Comparison of ENCODE assay signal across 13 cellular contexts in the genomic region with DNA sequence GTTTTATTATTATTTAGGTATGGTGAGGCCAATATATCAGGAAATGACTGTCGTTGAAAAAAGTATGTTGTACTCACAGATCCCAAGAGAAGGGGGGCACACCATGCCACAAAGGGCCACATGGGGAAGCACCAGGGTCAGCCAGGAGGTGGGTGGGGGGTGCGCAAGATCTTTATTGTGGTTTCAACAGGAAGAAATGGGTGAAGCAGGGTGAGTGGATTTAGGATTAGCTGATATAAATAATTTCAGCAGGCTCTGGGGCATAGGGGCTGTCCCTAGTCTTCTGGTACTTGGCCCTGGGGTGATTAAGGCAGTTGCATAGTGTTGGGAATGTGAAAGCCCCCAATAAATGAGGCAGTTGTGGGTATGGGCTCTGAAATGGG. TPM values are rescaled to one million over a fixed set of nuclear protein-coding genes. Genes with fewer than 3 reads are reported as not detected.
DNase-seq lines count a peak whose midpoint lies in the region; ATAC-seq, FAIRE-seq and TF ChIP-seq lines count a peak whose summit lies in the region.
"Had no signal": no experiment of that assay in that cellular context is flagged by ENCODE, and none has a peak within 500 bp of the region (broad histone marks: within the 10 kb centered on the region; RNA-seq: fewer than 3 reads in every experiment).

No MANE protein-coding gene starts in this region.

- no peak for FAIRE-seq in frontal cortex (lab: Jason Lieb, UNC)
- FAIRE-seq: astrocyte, pancreas had no signal

- in situ Hi-C loops in mammary epithelial cell (cut with MboI; ENCODE audit: low sequenced_read_pairs in 2 of 2), result no loop called here

- BruUV-seq in mammary epithelial cell (replicated peaks; lab: Mats Ljungman, UMichigan), result no TSS peak

- H3K9ac ChIP-seq in mammary epithelial cell (ENCODE audit: insufficient read depth, low read length), result no peak overlapping the region

- 90% methylated on average over 2 of the region's 2 CpGs for WGBS in mammary epithelial cell (ENCODE audit: low coverage, missing lambda C conversion rate)

- CTCF ChIA-PET in mammary epithelial cell (lab: Charles Lee; ENCODE audit: low non-redundant PET), result no interaction called here

- no peaks in the 10 kb centered on the region for H3K4me1 ChIP-seq in mammary epithelial cell (ENCODE audit: insufficient read depth, low read length)
- H3K4me1 ChIP-seq: pancreas had no signal

- no peaks in the 10 kb centered on the region for H3K36me3 ChIP-seq in mammary epithelial cell (ENCODE audit: insufficient read depth, low read length)
- H3K36me3 ChIP-seq: pancreas had no signal

- dilution Hi-C loops in mammary epithelial cell (cut with HindIII; ENCODE audit: low sequenced_read_pairs), result no loop called here

- H4K20me1 ChIP-seq in mammary epithelial cell (ENCODE audit: insufficient read depth, low read length), result no peaks in the 10 kb centered on the region

- no peak overlapping the region for H2AFZ ChIP-seq in mammary epithelial cell (ENCODE audit: low read depth, low read length)

- H3K4me2 ChIP-seq in mammary epithelial cell (ENCODE audit: insufficient read depth, low read depth, low read length), result no peak overlapping the region

- H3K27ac ChIP-seq in mammary epithelial cell (ENCODE audit: insufficient read depth, low read depth, low read length), result no peak overlapping the region
- H3K27ac ChIP-seq: pancreas, VCaP had no signal

- ATAC-seq in GM18511 (IDR thresholded peaks at IDR 0.05; ENCODE audit: unreplicated experiment) (peak; percentile 40), GM19463 (IDR thresholded peaks at IDR 0.05; ENCODE audit: unreplicated experiment) (peak; percentile 34), HG03175 (IDR thresholded peaks at IDR 0.05; ENCODE audit: unreplicated experiment) (peak; percentile 19), HG03457 (IDR thresholded peaks at IDR 0.05; ENCODE audit: unreplicated experiment) (no peak)
- ATAC-seq: pancreas, PC-3 had no signal

- H3K4me3 ChIP-seq in iPS-18c (ENCODE audit: insufficient read depth, low read depth, low read length) (0 out of 2 replicates have a peak overlapping the region, but pooled peaks have one; percentile 12), mammary epithelial cell (replicated peaks in 1 of 3; ENCODE audit: insufficient read depth in 1 of 3, low read depth in 2 of 3, low read length in 3 of 3) (no peak overlapping the region)
- H3K4me3 ChIP-seq: pancreas had no signal

- H3K9me3 ChIP-seq in iPS-18c (ENCODE audit: control insufficient read depth, insufficient read depth, low read length), result no peaks in the 10 kb centered on the region
- no peaks in the 10 kb centered on the region for H3K9me3 ChIP-seq in mammary epithelial cell (replicated peaks; ENCODE audit: insufficient read depth, low read length)
- H3K9me3 ChIP-seq: pancreas had no signal

- peaks cover 31% of the 10 kb centered on the region for H3K79me2 ChIP-seq in mammary epithelial cell (ENCODE audit: insufficient read depth, low read length)

- H3K27me3 ChIP-seq in mammary epithelial cell (ENCODE audit: insufficient read depth, low read length), result no peaks in the 10 kb centered on the region
- H3K27me3 ChIP-seq: pancreas had no signal

- DNase-seq in mammary epithelial cell, result no peak
- DNase-seq in AML-193 (lab: John Stamatoyannopoulos, UW), result no peak
- DNase-seq in frontal cortex (ENCODE audit: low spot score in 2 of 2), result no peak
- DNase-seq: NCI-H1417 treated with DMSO at 0.1 percent for 48 hours, pancreas, PC-3 had no signal

- no peak for TF ChIP-seq CTCF in mammary epithelial cell (conservative IDR thresholded peaks at IDR 0.05 in 1 of 2, IDR thresholded peaks at IDR 0.05 in 1 of 2; ENCODE audit: extremely low read depth in 1 of 2, insufficient read depth in 1 of 2, low read depth in 1 of 2, low read length in 2 of 2)

- intact Hi-C loops in mammary epithelial cell (cut with micrococcal nuclease), result loop anchor here (10.0 kb wide), 1 partner anchor 196 kb away; no protein-coding TSS in a partner anchor

RNA-seq across cellular contexts. Expression of a gene that starts 8.6 kb away (rescaled TPM):
- total RNA-seq in mammary epithelial cell, result 10 to 100 TPM; 12.1 to 14.5 TPM
- 7.8 TPM for polyA plus RNA-seq in mammary epithelial cell
- 5.6 TPM for polyA minus RNA-seq in mammary epithelial cell
- total RNA-seq in frontal cortex, result 0.41 TPM
